ENCODE assay signal across 8 cellular contexts in genomic region chr2:7037340-7038333, GRCh38.
DNase-seq lines count a peak whose midpoint lies in the region; ATAC-seq, FAIRE-seq and TF ChIP-seq lines count a peak whose summit lies in the region.

No MANE protein-coding gene starts in this region.

- no peak for FAIRE-seq in D721Med (lab: Jason Lieb, UNC)

- no peaks in the 10 kb centered on the region for H3K4me1 ChIP-seq in Panc1 (ENCODE audit: control insufficient read depth, insufficient read depth, low read length)

- H3K36me3 ChIP-seq in Panc1 (ENCODE audit: control insufficient read depth, insufficient read depth, low read length) = no peaks in the 10 kb centered on the region

- no TSS peak for BruUV-seq in Panc1 (replicated peaks; lab: Mats Ljungman, UMichigan)

- POLR2A ChIA-PET in Panc1 (lab: Charles Lee) = no interaction called here

- no peaks in the 10 kb centered on the region for H3K9me3 ChIP-seq in Panc1 (ENCODE audit: control insufficient read depth, insufficient read depth, low read depth, low read length)

- DNase-seq in D721Med (ENCODE audit: insufficient read length, low spot score) = peak; percentile 51
- peak; percentile 41 for DNase-seq in Panc1 (ENCODE audit: low read depth, low spot score)
- peak; percentile 49 for DNase-seq in activated naive CD4-positive, alpha-beta T cell treated with Interleukin-2 at 50 U/mL for 16 hours
- DNase-seq in globus pallidus (ENCODE audit: low spot score) = peak; percentile 84
- DNase-seq in pons (ENCODE audit: low spot score) = peak; percentile 89
- no peak for DNase-seq in T1000 (lab: John Stamatoyannopoulos, UW)

- no peaks in the 10 kb centered on the region for H3K27me3 ChIP-seq in Panc1 (ENCODE audit: control insufficient read depth, insufficient read depth, low read length)

- no peak overlapping the region for H3K27ac ChIP-seq in Panc1 (ENCODE audit: low read length)

- ATAC-seq in GM19455 (IDR thresholded peaks at IDR 0.05; ENCODE audit: unreplicated experiment) (peak; percentile 86), HG03558 (IDR thresholded peaks at IDR 0.05; ENCODE audit: extremely low read depth, unreplicated experiment) (peak; percentile 92), Panc1 (peak; percentile 86)

- no peak overlapping the region for H3K4me3 ChIP-seq in Panc1 (ENCODE audit: low read depth in 2 of 2, low read length in 2 of 2)

- TF ChIP-seq CTCF in D721Med (IDR thresholded peaks at IDR 0.05; ENCODE audit: insufficient read depth, missing control alignments) = peak; percentile 63
- TF ChIP-seq CTCF in Panc1 (IDR thresholded peaks at IDR 0.05) = peak; percentile 82

- intact Hi-C loops in Panc1 (cut with micrococcal nuclease; ENCODE audit: unreplicated experiment) = loop anchor here (5.0 kb wide), 1 partner anchor 115 kb away; no protein-coding TSS in a partner anchor

- CTCF ChIA-PET in Panc1 (lab: Charles Lee) = no interaction called here

- in situ Hi-C loops in Panc1 (cut with HindIII; ENCODE audit: low pct_unique_long_range_greater_than_20kb, low sequenced_read_pairs) = no loop called here
